In the genomic region with DNA sequence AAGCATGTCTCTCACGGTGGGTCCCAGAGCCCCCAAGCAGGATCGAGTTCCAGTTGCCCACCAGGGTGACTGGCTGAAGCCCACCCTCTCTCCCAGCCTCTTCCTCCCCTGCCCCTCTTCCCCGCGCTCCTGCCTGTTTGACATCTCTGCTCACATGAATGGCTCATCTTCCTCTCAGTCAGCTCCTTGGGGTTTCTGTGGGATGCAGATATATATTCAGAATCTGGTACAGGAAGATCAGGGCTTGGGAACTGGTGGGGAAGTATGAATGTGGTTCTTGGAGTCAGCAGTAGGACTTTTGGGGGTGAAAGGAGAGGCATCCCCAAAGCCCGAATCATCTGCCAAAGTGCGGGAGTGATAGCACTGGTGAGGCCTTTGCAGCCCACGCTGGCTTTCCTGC, we compare ENCODE assay signal across 1 cellular context.
TF ChIP-seq lines count a peak whose summit lies in the region.

No MANE protein-coding gene starts in this region.

TF ChIP-seq in SK-N-SH, 30 proteins besides CTCF, POLR2A, EP300 and RAD21 (continued from another document):
- TF ChIP-seq, protein P1, sequence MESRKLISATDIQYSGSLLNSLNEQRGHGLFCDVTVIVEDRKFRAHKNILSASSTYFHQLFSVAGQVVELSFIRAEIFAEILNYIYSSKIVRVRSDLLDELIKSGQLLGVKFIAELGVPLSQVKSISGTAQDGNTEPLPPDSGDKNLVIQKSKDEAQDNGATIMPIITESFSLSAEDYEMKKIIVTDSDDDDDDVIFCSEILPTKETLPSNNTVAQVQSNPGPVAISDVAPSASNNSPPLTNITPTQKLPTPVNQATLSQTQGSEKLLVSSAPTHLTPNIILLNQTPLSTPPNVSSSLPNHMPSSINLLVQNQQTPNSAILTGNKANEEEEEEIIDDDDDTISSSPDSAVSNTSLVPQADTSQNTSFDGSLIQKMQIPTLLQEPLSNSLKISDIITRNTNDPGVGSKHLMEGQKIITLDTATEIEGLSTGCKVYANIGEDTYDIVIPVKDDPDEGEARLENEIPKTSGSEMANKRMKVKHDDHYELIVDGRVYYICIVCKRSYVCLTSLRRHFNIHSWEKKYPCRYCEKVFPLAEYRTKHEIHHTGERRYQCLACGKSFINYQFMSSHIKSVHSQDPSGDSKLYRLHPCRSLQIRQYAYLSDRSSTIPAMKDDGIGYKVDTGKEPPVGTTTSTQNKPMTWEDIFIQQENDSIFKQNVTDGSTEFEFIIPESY (IDR thresholded peaks at IDR 0.05; ENCODE audit: borderline replicate concordance, low read depth), result no peak
- TF ChIP-seq TAF1 (IDR thresholded peaks at IDR 0.05; ENCODE audit: borderline replicate concordance, low read depth, low read length) (no peak), JUND (IDR thresholded peaks at IDR 0.05) (no peak), POLR2AphosphoS5 (IDR thresholded peaks at IDR 0.05; ENCODE audit: low read depth, low read length) (no peak), FOXM1 (IDR thresholded peaks at IDR 0.05; ENCODE audit: low read depth) (no peak)
- TF ChIP-seq, protein P2, sequence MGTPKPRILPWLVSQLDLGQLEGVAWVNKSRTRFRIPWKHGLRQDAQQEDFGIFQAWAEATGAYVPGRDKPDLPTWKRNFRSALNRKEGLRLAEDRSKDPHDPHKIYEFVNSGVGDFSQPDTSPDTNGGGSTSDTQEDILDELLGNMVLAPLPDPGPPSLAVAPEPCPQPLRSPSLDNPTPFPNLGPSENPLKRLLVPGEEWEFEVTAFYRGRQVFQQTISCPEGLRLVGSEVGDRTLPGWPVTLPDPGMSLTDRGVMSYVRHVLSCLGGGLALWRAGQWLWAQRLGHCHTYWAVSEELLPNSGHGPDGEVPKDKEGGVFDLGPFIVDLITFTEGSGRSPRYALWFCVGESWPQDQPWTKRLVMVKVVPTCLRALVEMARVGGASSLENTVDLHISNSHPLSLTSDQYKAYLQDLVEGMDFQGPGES (IDR thresholded peaks at IDR 0.05; ENCODE audit: low read depth, low read length), result no peak
